16 cellular contexts compared by ENCODE assay signal in genomic region chr2:6445156-6445555, GRCh38.
DNase-seq lines count a peak whose midpoint lies in the region; ATAC-seq lines count a peak whose summit lies in the region.
"Had no signal": no experiment of that assay in that cellular context is flagged by ENCODE, and none has a peak within 500 bp of the region (broad histone marks: within the 10 kb centered on the region; RNA-seq: fewer than 3 reads in every experiment).

No MANE protein-coding gene starts in this region.

- no peak for ATAC-seq in HG02870 (IDR thresholded peaks at IDR 0.05; ENCODE audit: unreplicated experiment)
- no peak for ATAC-seq in HG03432 (IDR thresholded peaks at IDR 0.05; ENCODE audit: unreplicated experiment)
- ATAC-seq: CD8-positive, alpha-beta T cell had no signal

- DNase-seq in NCI-H82 (lab: John Stamatoyannopoulos, UW) (peak; percentile 34), NCI-H82 treated with DMSO at 0.1 percent for 48 hours (lab: John Stamatoyannopoulos, UW; ENCODE audit: unreplicated experiment) (no peak), foreskin melanocyte (peak; percentile 93), medulla oblongata (ENCODE audit: extremely low spot score) (peak; percentile 24)
- no peak for DNase-seq in central memory CD4-positive, alpha-beta T cell
- DNase-seq: Calu3; CD4-positive, CD25-positive, alpha-beta regulatory T cell; CD8-positive, alpha-beta T cell; COR-L47; DMS53; DMS79 treated with DMSO at 0.1 percent for 48 hours; GF-D8; GOT3; HFFc6 had no signal

Comparison
In these comparisons a context has a peak if more than half of its experiments do, and no peak if none do; other contexts are left out.
1. DNase-seq: peak in NCI-H82 (single experiment), foreskin melanocyte (single experiment) and medulla oblongata (single experiment); none in NCI-H82 treated with DMSO at 0.1 percent for 48 hours (single experiment) and central memory CD4-positive, alpha-beta T cell (single experiment).